19 cellular contexts compared by ENCODE assay signal in genomic region chr17:81022371-81022729, GRCh38. TPM values are rescaled to one million over a fixed set of nuclear protein-coding genes. Genes with fewer than 3 reads are reported as not detected.
DNase-seq lines count a peak whose midpoint lies in the region; ATAC-seq, FAIRE-seq and TF ChIP-seq lines count a peak whose summit lies in the region.
"Had no signal": no experiment of that assay in that cellular context is flagged by ENCODE, and none has a peak within 500 bp of the region (broad histone marks: within the 10 kb centered on the region; RNA-seq: fewer than 3 reads in every experiment).

No MANE protein-coding gene starts in this region.

- no peak overlapping the region for H3K27ac Mint-ChIP-seq in activated naive CD4-positive, alpha-beta T cell treated with anti-CD3 and anti-CD28 coated beads, Interleukin-2, amount 10 ng/mL, durations not matched to agents 7 days and 5 days

- WGBS in K562 (ENCODE audit: insufficient coverage, low coverage, missing lambda C conversion rate) = 65% methylated on average over 3 of the region's 7 CpGs
- WGBS in upper lobe of left lung, 2 donors = 83 to 93% methylated on average over 2 to 3 of the region's 7 CpGs
- 53 to 94% (median 76%) methylated on average over 3 to 7 of the region's 7 CpGs for WGBS in adrenal gland, 4 donors

- peaks cover 6% of the 10 kb centered on the region for H3K9me3 Mint-ChIP-seq in activated naive CD4-positive, alpha-beta T cell treated with anti-CD3 and anti-CD28 coated beads, Interleukin-2, amount 10 ng/mL, durations not matched to agents 7 days and 5 days

- DNase-seq in activated naive CD4-positive, alpha-beta T cell treated with anti-CD3 and anti-CD28 coated beads, Interleukin-2, amount 10 ng/mL, durations not matched to agents 7 days and 5 days = no peak
- no peak for DNase-seq in activated naive CD4-positive, alpha-beta T cell treated with anti-CD3 and anti-CD28 coated beads, Interleukin-2, amount 50 U/mL, for 16 hours
- DNase-seq in GM12891 (ENCODE audit: insufficient read length, low spot score) (peak; percentile 3), K562 (ENCODE audit: extremely low read depth in 1 of 4, low spot score in 3 of 4) (peak; percentile 40 to 44 (median 42)), upper lobe of left lung (no peak), EL (no peak), HuH-7.5 (ENCODE audit: low spot score) (no peak), adrenal gland (no peak)
- DNase-seq: C1 segment of cervical spinal cord, DMS153, GOT3, NCI-H1417 treated with DMSO at 0.1 percent for 48 hours, NCI-H1930, NCI-H345, NCI-H526, PC-9, SW 1271 had no signal

- H3K36me3 Mint-ChIP-seq in activated naive CD4-positive, alpha-beta T cell treated with anti-CD3 and anti-CD28 coated beads, Interleukin-2, amount 10 ng/mL, durations not matched to agents 7 days and 5 days = peaks cover 3% of the 10 kb centered on the region

- POLR2A ChIA-PET in K562 (lab: Yijun Ruan, JAX) = interaction anchor here (0.5 to 1.0 kb wide), 4 partner anchors 25 to 676 kb away, joined by 3 to 4 read pairs (median 4); no protein-coding TSS in a partner anchor

- peak overlapping the region; percentile 5 for H3K4me3 Mint-ChIP-seq in activated naive CD4-positive, alpha-beta T cell treated with anti-CD3 and anti-CD28 coated beads, Interleukin-2, amount 10 ng/mL, durations not matched to agents 7 days and 5 days

- no peak for TF ChIP-seq RAD21 in K562 (CRISPR knock-in tag; conservative IDR thresholded peaks at IDR 0.05 in 1 of 2, IDR thresholded peaks at IDR 0.05 in 1 of 2)

- no peaks in the 10 kb centered on the region for H3K36me3 ChIP-seq in K562 (ENCODE audit: control insufficient read depth, insufficient read depth, low read length)
- H3K36me3 ChIP-seq in upper lobe of left lung = no peaks in the 10 kb centered on the region
- H3K36me3 ChIP-seq in adrenal gland (replicated peaks in 1 of 2) = no peaks in the 10 kb centered on the region
- H3K36me3 ChIP-seq: SJSA1 had no signal

- in situ Hi-C loops in K562 (cut with MboI) = no loop called here

- TF ChIP-seq POLR2A in GM12891 (IDR thresholded peaks at IDR 0.05; ENCODE audit: low read depth, low read length) (no peak), K562 (conservative IDR thresholded peaks at IDR 0.05) (no peak), upper lobe of left lung (IDR thresholded peaks at IDR 0.05) (no peak), adrenal gland (IDR thresholded peaks at IDR 0.05) (no peak)

- no TSS peak for BruUV-seq in K562 (replicated peaks; lab: Mats Ljungman, UMichigan)

- H2AFZ ChIP-seq in K562 (ENCODE audit: low read depth, low read length) = peak overlapping the region; percentile 67; the same call in 1 of the 2 replicates
- H2AFZ ChIP-seq: PC-9 had no signal

- peaks cover 44 to 66% of the 10 kb centered on the region in 2 experiments for H3K4me1 ChIP-seq in K562 (replicated peaks in 1 of 2; ENCODE audit: control insufficient read depth in 2 of 2, insufficient read depth in 2 of 2, low read length in 2 of 2)
- peaks cover 68 to 97% (median 75%) of the 10 kb centered on the region in 4 donors for H3K4me1 ChIP-seq in upper lobe of left lung
- H3K4me1 ChIP-seq in adrenal gland (replicated peaks in 1 of 2) = peaks cover 5 to 18% of the 10 kb centered on the region in 2 donors

- H3K4me2 ChIP-seq in K562 (ENCODE audit: insufficient read depth, low read length) = no peak overlapping the region
- H3K4me2 ChIP-seq: KMS-11, PC-9 had no signal

- H3K27ac ChIP-seq in K562 (ENCODE audit: extremely low read depth, low read depth, low read length) (peak overlapping the region; percentile 59), upper lobe of left lung (peak overlapping the region in 3 of 4 donors; percentile 21 to 83 (median 81)), adrenal gland (no peak overlapping the region)
- H3K27ac ChIP-seq: KMS-11, PC-9, SJSA1 had no signal

- intact Hi-C loops in K562 (cut with micrococcal nuclease) (no loop called here), adrenal gland (cut with DNase I) (loop anchor here (2.0 to 5.0 kb wide), 2 partner anchors 78 to 80 kb away; no protein-coding TSS in a partner anchor)

- ATAC-seq in K562 (no peak), upper lobe of left lung (ENCODE audit: low FRiP score in 2 of 2) (no peak)

- CTCF ChIA-PET in activated naive CD4-positive, alpha-beta T cell treated with anti-CD3 and anti-CD28 coated beads, Interleukin-2, amount 10 ng/mL, durations not matched to agents 7 days and 5 days (lab: Charles Lee) = interaction anchor here (0.6 to 2.5 kb wide), 3 partner anchors 20 to 79 kb away, joined by 3 to 12 read pairs (median 3); no protein-coding TSS in a partner anchor
- CTCF ChIA-PET in K562 (lab: Yijun Ruan, JAX; ENCODE audit: low intra/inter-chr PET ratio) = interaction anchor here (1.5 kb wide), 1 partner anchor 80 kb away, joined by 9 read pairs; no protein-coding TSS in a partner anchor

- TF ChIP-seq CTCF in K562 (IDR thresholded peaks at IDR 0.05 in 2 of 3, conservative IDR thresholded peaks at IDR 0.05 in 1 of 3; ENCODE audit: insufficient read depth in 2 of 3, low read depth in 1 of 3, low read length in 3 of 3) (no peak), upper lobe of left lung (IDR thresholded peaks at IDR 0.05) (no peak), adrenal gland (IDR thresholded peaks at IDR 0.05) (no peak)

- H3K27me3 ChIP-seq in K562 (ENCODE audit: control insufficient read depth in 2 of 2, insufficient read depth in 2 of 2, low read length in 2 of 2) (0 out of 5 replicates have a peak, but pooled peaks cover 0 to 4% of the 10 kb centered on the region in 2 experiments), upper lobe of left lung (no peaks in the 10 kb centered on the region), adrenal gland (peaks cover 5% of the 10 kb centered on the region)
- H3K27me3 ChIP-seq: SJSA1 had no signal

- H3K9me1 ChIP-seq in K562 (ENCODE audit: control insufficient read depth, insufficient read depth, low read length) = no peaks in the 10 kb centered on the region

- H3K4me3 ChIP-seq in K562 = no peak overlapping the region
- H3K4me3 ChIP-seq in upper lobe of left lung = no peak overlapping the region
- H3K4me3 ChIP-seq in adrenal gland = no peak overlapping the region
- H3K4me3 ChIP-seq: PC-9, SJSA1 had no signal

- H3K4me1 Mint-ChIP-seq in activated naive CD4-positive, alpha-beta T cell treated with anti-CD3 and anti-CD28 coated beads, Interleukin-2, amount 10 ng/mL, durations not matched to agents 7 days and 5 days = peaks cover 45% of the 10 kb centered on the region

- H3K9ac ChIP-seq in K562 (ENCODE audit: insufficient read depth in 1 of 2, low read depth in 2 of 2, low read length in 2 of 2) = no peak overlapping the region
- H3K9ac ChIP-seq: KMS-11 had no signal

- no peak for TF ChIP-seq EP300 in K562 (IDR thresholded peaks at IDR 0.05; ENCODE audit: low read length)
- TF ChIP-seq EP300 in upper lobe of left lung (IDR thresholded peaks at IDR 0.05) = no peak

- FAIRE-seq in GM12891 (lab: Jason Lieb, UNC) (no peak), K562 (lab: Jason Lieb, UNC) (peak; percentile 35)

- H3K79me2 ChIP-seq in K562 (ENCODE audit: control insufficient read depth, insufficient read depth, low read length) = peaks cover 21% of the 10 kb centered on the region; the same call in 2 of the 3 replicates

- H3K27me3 Mint-ChIP-seq in activated naive CD4-positive, alpha-beta T cell treated with anti-CD3 and anti-CD28 coated beads, Interleukin-2, amount 10 ng/mL, durations not matched to agents 7 days and 5 days = peaks cover 35% of the 10 kb centered on the region

- H4K20me1 ChIP-seq in K562 (replicated peaks; ENCODE audit: control insufficient read depth, insufficient read depth, low read length) = no peaks in the 10 kb centered on the region

- H3K9me3 ChIP-seq in K562 (replicated peaks; ENCODE audit: control insufficient read depth, insufficient read depth, low read depth, low read length) (no peaks in the 10 kb centered on the region; the same call in 1 of the 2 replicates), upper lobe of left lung (no peaks in the 10 kb centered on the region), adrenal gland (replicated peaks in 1 of 3) (no peaks in the 10 kb centered on the region)

RNA-seq across cellular contexts. Expression of gene BAIAP2, which starts 12.6 kb away (rescaled TPM):
- polyA plus RNA-seq in GM12891 (2012; ENCODE audit: low read depth, missing spikeins) = 2.2 TPM
- 69.8 and 141 TPM in 2 replicates for total RNA-seq in K562 (2011; cell fraction: chromatin; rRNA removed; ENCODE audit: low replicate concordance)
- 54.5 and 61.0 TPM in 2 replicates for total RNA-seq in K562 (2011; cell fraction: nucleolus; rRNA removed)
- 40.5 and 42.0 TPM in 2 replicates for total RNA-seq in K562 (2011; cell fraction: nucleoplasm; rRNA removed)
- total RNA-seq in K562 (2014; rRNA removed) = 26.7 and 31.9 TPM in 2 replicates
- total RNA-seq in K562 (2014; rRNA removed; fragmentation: Illumina TruSeq; extraction: Trizol) = 14.2 and 17.7 TPM in 2 replicates
- total RNA-seq in K562 (2015; rRNA removed; fragmentation: Illumina TruSeq; extraction: Trizol) = 18.4 and 21.2 TPM in 2 replicates
- total RNA-seq in K562 (2021) = 44.7 and 51.6 TPM in 2 replicates
- 9.8 and 13.6 TPM in 2 replicates for polyA plus RNA-seq in K562 (2011; rRNA removed)
- polyA plus RNA-seq in K562 (2011; cell fraction: cytosol; rRNA removed) = 9.8 and 28.7 TPM in 2 replicates
- 37.7 and 77.3 TPM in 2 replicates for polyA plus RNA-seq in K562 (2011; cell fraction: nucleus; rRNA removed)
- 37.1 and 42.6 TPM in 2 replicates for polyA plus RNA-seq in K562 (2012)
- polyA plus RNA-seq in K562 (2014; fragmentation: Illumina TruSeq; extraction: Trizol) = 20.7 and 30.0 TPM in 2 replicates
- 1 to 10 TPM; 2.3 to 2.4 TPM for polyA plus RNA-seq in K562 (2014; fragmentation: Nextera tagmentation; extraction: Ambion mirVana)
- polyA plus RNA-seq in K562 (2014; rRNA removed) = 17.3 and 23.2 TPM in 2 replicates
- polyA minus RNA-seq in K562 (2011; rRNA and poly(A)+ RNA removed) = 11.9 and 13.6 TPM in 2 replicates
- 22.8 and 24.8 TPM in 2 replicates for polyA minus RNA-seq in K562 (2011; cell fraction: cytosol; rRNA and poly(A)+ RNA removed)
- polyA minus RNA-seq in K562 (2011; cell fraction: nucleus; rRNA and poly(A)+ RNA removed) = 38.3 and 38.6 TPM in 2 replicates
- 100 to 1,000 TPM in 5 of 6 donors, 10 to 100 TPM in 1; 90.7 to 231 (median 123) TPM for total RNA-seq in upper lobe of left lung
- 10 to 100 TPM in 7 of 8 donors, 1 to 10 TPM in 1; 7.8 to 19.9 (median 15.3) TPM for total RNA-seq in adrenal gland
- polyA plus RNA-seq in adrenal gland = 10 to 100 TPM in 2 of 3 donors, 1 to 10 TPM in 1; 8.7 to 33.4 (median 12.1) TPM

RNA-seq across cellular contexts. Expression of gene CHMP6, which starts 30.7 kb away (rescaled TPM):
- polyA plus RNA-seq in GM12891 (2012; ENCODE audit: low read depth, missing spikeins) = 11.2 TPM
- 33.8 and 66.2 TPM in 2 replicates for total RNA-seq in K562 (2011; cell fraction: chromatin; rRNA removed; ENCODE audit: low replicate concordance)
- 40.5 and 47.9 TPM in 2 replicates for total RNA-seq in K562 (2011; cell fraction: nucleolus; rRNA removed)
- 22.9 and 24.6 TPM in 2 replicates for total RNA-seq in K562 (2011; cell fraction: nucleoplasm; rRNA removed)
- 10.3 and 12.9 TPM in 2 replicates for total RNA-seq in K562 (2014; rRNA removed)
- 14.4 and 15.7 TPM in 2 replicates for total RNA-seq in K562 (2014; rRNA removed; fragmentation: Illumina TruSeq; extraction: Trizol)
- 12.7 and 13.8 TPM in 2 replicates for total RNA-seq in K562 (2015; rRNA removed; fragmentation: Illumina TruSeq; extraction: Trizol)
- total RNA-seq in K562 (2021) = 25.6 and 26.8 TPM in 2 replicates
- 8.0 and 13.4 TPM in 2 replicates for polyA plus RNA-seq in K562 (2011; rRNA removed)
- polyA plus RNA-seq in K562 (2011; cell fraction: cytosol; rRNA removed) = 10.5 and 35.5 TPM in 2 replicates
- 10.7 and 20.1 TPM in 2 replicates for polyA plus RNA-seq in K562 (2011; cell fraction: nucleus; rRNA removed)
- polyA plus RNA-seq in K562 (2012) = 13.7 and 20.1 TPM in 2 replicates
- 11.4 and 15.5 TPM in 2 replicates for polyA plus RNA-seq in K562 (2014; fragmentation: Illumina TruSeq; extraction: Trizol)
- 1 to 10 TPM in 1 of 2 experiments, under 1 TPM in 1; 0.25 to 1.8 TPM for polyA plus RNA-seq in K562 (2014; fragmentation: Nextera tagmentation; extraction: Ambion mirVana)
- 28.3 and 30.4 TPM in 2 replicates for polyA plus RNA-seq in K562 (2014; rRNA removed)
- polyA minus RNA-seq in K562 (2011; rRNA and poly(A)+ RNA removed) = 11.2 and 15.9 TPM in 2 replicates
- 5.0 and 8.7 TPM in 2 replicates for polyA minus RNA-seq in K562 (2011; cell fraction: cytosol; rRNA and poly(A)+ RNA removed)
- polyA minus RNA-seq in K562 (2011; cell fraction: nucleus; rRNA and poly(A)+ RNA removed) = 13.5 and 13.7 TPM in 2 replicates
- total RNA-seq in upper lobe of left lung = 10 to 100 TPM; 29.5 to 75.4 (median 34.8) TPM
- total RNA-seq in adrenal gland = 10 to 100 TPM; 22.6 to 35.3 (median 27.0) TPM
- polyA plus RNA-seq in adrenal gland = 10 to 100 TPM; 23.8 to 33.7 (median 24.4) TPM

Comparison
In these comparisons a context has a peak if more than half of its experiments do, and no peak if none do; other contexts are left out.
1. DNase-seq: peak in GM12891 (single experiment) and K562 (4 of 4); none in activated naive CD4-positive, alpha-beta T cell treated with anti-CD3 and anti-CD28 coated beads, Interleukin-2, amount 10 ng/mL, durations not matched to agents 7 days and 5 days (single experiment), activated naive CD4-positive, alpha-beta T cell treated with anti-CD3 and anti-CD28 coated beads, Interleukin-2, amount 50 U/mL, for 16 hours (single experiment), upper lobe of left lung (0 of 2), EL (single experiment), HuH-7.5 (single experiment) and adrenal gland (0 of 7).
2. H3K27ac ChIP-seq: peak in K562 (single experiment) and upper lobe of left lung (3 of 4); none in adrenal gland (0 of 5).